In the genomic region with DNA sequence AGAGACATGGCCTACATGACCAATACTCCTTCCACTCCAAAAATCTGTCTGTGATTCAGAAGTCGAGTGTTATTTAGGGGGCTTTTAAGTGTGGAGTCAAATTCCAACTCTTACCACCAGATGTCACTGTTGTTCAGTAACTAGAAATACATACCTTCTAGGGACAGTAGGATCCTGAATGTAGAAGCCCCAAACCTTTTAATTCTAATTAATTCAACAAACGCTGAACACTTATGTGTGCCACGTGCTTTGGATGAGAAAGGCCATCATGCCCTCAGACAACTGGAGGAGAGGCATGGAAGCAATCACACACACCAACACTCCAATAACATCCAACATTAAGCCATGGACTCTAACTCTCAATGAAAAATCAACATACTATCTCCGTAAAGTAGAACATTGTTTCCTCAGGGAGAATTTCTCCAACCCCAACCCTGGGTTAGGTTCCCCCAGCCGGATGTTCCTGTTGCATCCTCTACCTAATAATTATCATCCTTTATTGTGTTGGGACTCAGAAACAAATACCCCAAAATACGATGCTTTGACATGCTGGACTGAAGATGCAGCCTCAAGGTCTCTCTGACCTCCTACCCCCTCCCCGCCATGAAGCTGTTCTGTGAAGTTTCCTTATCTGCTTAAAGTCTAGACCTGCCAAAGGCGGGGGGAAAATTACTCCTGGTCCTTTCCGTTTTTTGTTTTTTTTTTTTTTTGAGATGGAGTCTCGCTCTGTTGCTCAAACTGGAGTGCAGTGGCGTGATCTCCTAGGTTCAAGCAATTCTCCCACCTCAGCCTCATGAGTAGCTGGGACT, we compare ENCODE assay signal across 8 cellular contexts. TPM values are rescaled to one million over a fixed set of nuclear protein-coding genes. Genes with fewer than 3 reads are reported as not detected.
DNase-seq lines count a peak whose midpoint lies in the region; ATAC-seq and TF ChIP-seq lines count a peak whose summit lies in the region.

No MANE protein-coding gene starts in this region.

- peak; percentile 91 for DNase-seq in COLO829 (ENCODE audit: low spot score)
- DNase-seq in RKO (ENCODE audit: low spot score) = peak; percentile 79
- DNase-seq in dermis microvascular lymphatic vessel endothelial cell (ENCODE audit: low read depth in 2 of 2) = peak; percentile 68 to 81
- DNase-seq in memory B cell (ENCODE audit: low spot score in 2 of 2) = peak; percentile 46 to 69
- DNase-seq in uterus = peak in 1 of 2 donors; percentile 63

- H3K27ac ChIP-seq in KMS-11 = no peak overlapping the region
- H3K27ac ChIP-seq in uterus = no peak overlapping the region

- no peaks in the 10 kb centered on the region for H4K20me1 ChIP-seq in KMS-11 (ENCODE audit: insufficient read depth)

- H3K36me3 Mint-ChIP-seq in memory B cell = peaks cover 4% of the 10 kb centered on the region

- peak; percentile 54 for ATAC-seq in GM18519 (IDR thresholded peaks at IDR 0.05; ENCODE audit: low FRiP score, unreplicated experiment)
- ATAC-seq in memory B cell (ENCODE audit: low read depth) = peak; percentile 87
- no peak for ATAC-seq in HG03469 (IDR thresholded peaks at IDR 0.05; ENCODE audit: unreplicated experiment)

- no peaks in the 10 kb centered on the region for H3K9me3 Mint-ChIP-seq in memory B cell

- H3K4me1 Mint-ChIP-seq in memory B cell = no peaks in the 10 kb centered on the region

- H3K4me3 ChIP-seq in KMS-11 (IDR thresholded peaks at IDR 0.05; ENCODE audit: insufficient read depth, low read depth, low read length) (no peak overlapping the region), uterus (no peak overlapping the region)

- no peak overlapping the region for H3K9ac ChIP-seq in KMS-11

- H3K79me2 ChIP-seq in KMS-11 (ENCODE audit: insufficient read depth, low read depth) = no peaks in the 10 kb centered on the region

- H3K4me3 Mint-ChIP-seq in memory B cell = no peak overlapping the region

- H3K4me1 ChIP-seq in KMS-11 (ENCODE audit: low read depth, poor library complexity, severe bottlenecking) = no peaks in the 10 kb centered on the region
- H3K4me1 ChIP-seq in uterus = no peaks in the 10 kb centered on the region

- no peak overlapping the region for H3K4me2 ChIP-seq in KMS-11

- H3K27ac Mint-ChIP-seq in memory B cell = peak overlapping the region; percentile 31

- H3K36me3 ChIP-seq in KMS-11 (ENCODE audit: insufficient read depth) (no peaks in the 10 kb centered on the region), uterus (no peaks in the 10 kb centered on the region)

- no peaks in the 10 kb centered on the region for H3K9me3 ChIP-seq in uterus

- no peak for TF ChIP-seq POLR2A in uterus (IDR thresholded peaks at IDR 0.05)

- intact Hi-C loops in uterus (cut with DNase I; ENCODE audit: low total_unique reads) = loop anchor here (10.0 kb wide), 1 partner anchor 54 kb away; no protein-coding TSS in a partner anchor

- H2AFZ ChIP-seq in KMS-11 (ENCODE audit: low read depth) = no peak overlapping the region

- no peaks in the 10 kb centered on the region for H3K27me3 ChIP-seq in KMS-11 (ENCODE audit: insufficient read depth, low read depth)
- no peaks in the 10 kb centered on the region for H3K27me3 ChIP-seq in uterus

- TF ChIP-seq CTCF in KMS-11 (conservative IDR thresholded peaks at IDR 0.05; ENCODE audit: low read depth, low read length) (peak; percentile 74), uterus (IDR thresholded peaks at IDR 0.05) (peak; percentile 74 to 88 (median 82))

- no peaks in the 10 kb centered on the region for H3K27me3 Mint-ChIP-seq in memory B cell

RNA-seq across cellular contexts. Expression of a gene that starts 8.0 kb away (rescaled TPM):
- total RNA-seq in dermis microvascular lymphatic vessel endothelial cell = 0.13 and 0.25 TPM in 2 replicates
- total RNA-seq in uterus = 1 to 10 TPM in 2 of 4 donors, not detected in 2; 1.7 to 1.9 TPM

RNA-seq across cellular contexts. Expression of a gene that starts 23.2 kb away (rescaled TPM):
- 77.5 and 102 TPM in 2 replicates for total RNA-seq in dermis microvascular lymphatic vessel endothelial cell
- 100 to 1,000 TPM in 2 of 4 donors, 10 to 100 TPM in 2; 65.3 to 234 (median 103) TPM for total RNA-seq in uterus

RNA-seq across cellular contexts. Expression of a gene that starts 28.1 kb away (rescaled TPM):
- 3.5 and 23.5 TPM in 2 replicates for total RNA-seq in dermis microvascular lymphatic vessel endothelial cell
- total RNA-seq in uterus = 1 to 10 TPM; 1.5 to 8.7 (median 4.7) TPM
